In the genomic region with DNA sequence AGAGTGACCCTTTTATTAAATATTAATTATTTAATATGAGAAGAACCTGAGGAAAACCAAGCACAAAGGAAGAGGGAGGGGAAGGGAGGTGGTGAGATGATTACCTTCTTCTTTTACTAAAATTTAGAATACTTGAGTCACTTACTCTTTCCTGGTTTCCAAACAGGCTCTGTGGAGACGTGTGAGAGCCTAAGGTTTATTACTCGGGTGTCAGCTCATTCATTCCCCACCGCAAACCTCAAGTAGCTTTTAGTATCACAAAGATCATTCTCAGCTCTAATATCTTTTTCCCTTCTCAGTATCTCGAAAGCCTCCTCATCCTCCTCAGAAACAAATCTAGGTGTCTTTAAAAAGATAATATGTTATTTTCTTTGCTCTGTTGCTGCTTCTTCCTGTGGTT, we compare ENCODE assay signal across 19 cellular contexts.
DNase-seq lines count a peak whose midpoint lies in the region; ATAC-seq and TF ChIP-seq lines count a peak whose summit lies in the region.
"Had no signal": no experiment of that assay in that cellular context is flagged by ENCODE, and none has a peak within 500 bp of the region (broad histone marks: within the 10 kb centered on the region; RNA-seq: fewer than 3 reads in every experiment).

No MANE protein-coding gene starts in this region.

- H3K4me1 ChIP-seq in SK-N-SH (ENCODE audit: control insufficient read depth in 1 of 2, insufficient read depth in 2 of 2, low read depth in 1 of 2, low read length in 1 of 2): no peaks in the 10 kb centered on the region

- WGBS in SK-N-SH (ENCODE audit: low lambda C conversion rate): 63% methylated on average over 4 of the region's 4 CpGs

- H3K4me3 Mint-ChIP-seq in activated CD4-positive, alpha-beta T cell treated with anti-CD3 and anti-CD28 coated beads for 36 hours: peak overlapping the region; percentile 39
- no peak overlapping the region for H3K4me3 Mint-ChIP-seq in effector memory CD8-positive, alpha-beta T cell
- H3K4me3 Mint-ChIP-seq: WTC11 had no signal

- POLR2A ChIA-PET in activated CD4-positive, alpha-beta T cell treated with anti-CD3 and anti-CD28 coated beads for 36 hours (lab: Charles Lee): interaction anchor here (0.8 to 1.9 kb wide), 6 partner anchors 13 to 129 kb away, joined by 3 to 12 read pairs (median 3); no protein-coding TSS in a partner anchor
- POLR2A ChIA-PET in SK-N-SH (lab: Yijun Ruan, JAX): no interaction called here

- H3K79me2 ChIP-seq in SK-N-SH (ENCODE audit: insufficient read depth): no peaks in the 10 kb centered on the region

- no peak overlapping the region for H3K27ac ChIP-seq in SK-N-SH (ENCODE audit: low read depth in 2 of 2, low read length in 1 of 2)
- H3K27ac ChIP-seq: cardiac muscle cell, ovary had no signal

- TF ChIP-seq RAD21 in SK-N-SH (IDR thresholded peaks at IDR 0.05; ENCODE audit: low read length): no peak

- peak; percentile 63 for DNase-seq in activated CD4-positive, alpha-beta T cell treated with anti-CD3 and anti-CD28 coated beads for 36 hours
- no peak for DNase-seq in activated CD4-positive, alpha-beta T cell treated with anti-CD3 and anti-CD28 coated beads for 4 hours
- DNase-seq in Daoy (ENCODE audit: low read depth): peak; percentile 31
- DNase-seq in RPMI7951 (ENCODE audit: low read depth): peak; percentile 36
- DNase-seq in effector memory CD8-positive, alpha-beta T cell: no peak
- DNase-seq in SK-N-SH: no peak
- DNase-seq in NK-92 treated with Interleukin-12 subunit alpha and Interleukin-12 subunit beta, amount 100 ng/mL, for 24 hours (lab: John Stamatoyannopoulos, UW): no peak
- DNase-seq: amniotic stem cell, EL, naive B cell, NCI-H1092, NCI-H2081 treated with DMSO at 0.1 percent for 48 hours, NCI-H524 treated with DMSO at 0.1 percent for 48 hours, ovary, right cardiac atrium, SIG-M5 had no signal

- H3K36me3 ChIP-seq in SK-N-SH (replicated peaks in 1 of 2; ENCODE audit: control insufficient read depth in 1 of 2, insufficient read depth in 2 of 2, low read length in 1 of 2): no peaks in the 10 kb centered on the region
- H3K36me3 ChIP-seq: cardiac muscle cell, ovary had no signal

- peak; percentile 45 for ATAC-seq in activated CD4-positive, alpha-beta T cell treated with anti-CD3 and anti-CD28 coated beads for 36 hours
- ATAC-seq in effector memory CD8-positive, alpha-beta T cell (replicated peaks): peak; percentile 42
- no peak for ATAC-seq in HG02884 (IDR thresholded peaks at IDR 0.05; ENCODE audit: unreplicated experiment)
- ATAC-seq: right cardiac atrium, WTC11 had no signal

- H3K9me2 ChIP-seq in SK-N-SH: no peaks in the 10 kb centered on the region

- H3K4me2 ChIP-seq in SK-N-SH: no peak overlapping the region

- intact Hi-C loops in activated CD4-positive, alpha-beta T cell treated with anti-CD3 and anti-CD28 coated beads for 36 hours (cut with DNase I, micrococcal nuclease): loop anchor here (1.0 to 10.0 kb wide), 6 partner anchors 16 to 876 kb away; no protein-coding TSS in a partner anchor

- no peaks in the 10 kb centered on the region for H3F3A ChIP-seq in SK-N-SH (replicated peaks; ENCODE audit: insufficient read depth)

- no peak for TF ChIP-seq EP300 in SK-N-SH (IDR thresholded peaks at IDR 0.05; ENCODE audit: borderline replicate concordance in 1 of 2, low read depth in 1 of 2, low read length in 1 of 2)

- H3K36me3 Mint-ChIP-seq in activated CD4-positive, alpha-beta T cell treated with anti-CD3 and anti-CD28 coated beads for 36 hours (ENCODE audit: low read depth): peaks cover 2% of the 10 kb centered on the region
- H3K36me3 Mint-ChIP-seq in effector memory CD8-positive, alpha-beta T cell (ENCODE audit: insufficient read depth): no peaks in the 10 kb centered on the region

- TF ChIP-seq CTCF in SK-N-SH (IDR thresholded peaks at IDR 0.05): no peak

- H3K27me3 Mint-ChIP-seq in activated CD4-positive, alpha-beta T cell treated with anti-CD3 and anti-CD28 coated beads for 36 hours: no peaks in the 10 kb centered on the region
- peaks cover 5 to 18% of the 10 kb centered on the region in 2 donors for H3K27me3 Mint-ChIP-seq in effector memory CD8-positive, alpha-beta T cell
- H3K27me3 Mint-ChIP-seq: naive B cell had no signal

- peak overlapping the region; percentile 90 for H3K27ac Mint-ChIP-seq in activated CD4-positive, alpha-beta T cell treated with anti-CD3 and anti-CD28 coated beads for 36 hours
- no peak overlapping the region for H3K27ac Mint-ChIP-seq in effector memory CD8-positive, alpha-beta T cell
- H3K27ac Mint-ChIP-seq: WTC11 had no signal

- H4K20me1 ChIP-seq in SK-N-SH (ENCODE audit: insufficient read depth): no peaks in the 10 kb centered on the region

- CTCF ChIA-PET in activated CD4-positive, alpha-beta T cell treated with anti-CD3 and anti-CD28 coated beads for 36 hours (lab: Charles Lee): interaction anchor here (0.9 to 1.6 kb wide), 4 partner anchors 14 to 38 kb away, joined by 3 to 4 read pairs (median 3); no protein-coding TSS in a partner anchor
- CTCF ChIA-PET in SK-N-SH (lab: Yijun Ruan, JAX): interaction anchor here (1.1 kb wide), 1 partner anchor 19 kb away, joined by 3 read pairs; no protein-coding TSS in a partner anchor

- no peak overlapping the region for H2AFZ ChIP-seq in SK-N-SH (ENCODE audit: low read depth)

- no peaks in the 10 kb centered on the region for H3K9me3 Mint-ChIP-seq in activated CD4-positive, alpha-beta T cell treated with anti-CD3 and anti-CD28 coated beads for 36 hours (ENCODE audit: low read depth)
- no peaks in the 10 kb centered on the region for H3K9me3 Mint-ChIP-seq in effector memory CD8-positive, alpha-beta T cell

- H3K9me3 ChIP-seq in SK-N-SH: no peaks in the 10 kb centered on the region
- H3K9me3 ChIP-seq: ovary had no signal

- peaks cover 69% of the 10 kb centered on the region for H3K4me1 Mint-ChIP-seq in activated CD4-positive, alpha-beta T cell treated with anti-CD3 and anti-CD28 coated beads for 36 hours
- H3K4me1 Mint-ChIP-seq in effector memory CD8-positive, alpha-beta T cell (ENCODE audit: low read depth in 2 of 2): peaks cover 12 to 20% of the 10 kb centered on the region in 2 donors

- H3K9ac ChIP-seq in SK-N-SH: no peak overlapping the region

- no peaks in the 10 kb centered on the region for H3K27me3 ChIP-seq in SK-N-SH (ENCODE audit: insufficient read depth)
- H3K27me3 ChIP-seq: cardiac muscle cell, ovary had no signal

- no peak overlapping the region for H3K4me3 ChIP-seq in SK-N-SH (ENCODE audit: low read depth in 2 of 2, low read length in 1 of 2)
- H3K4me3 ChIP-seq: cardiac muscle cell, ovary had no signal

TF ChIP-seq in SK-N-SH, 30 proteins besides CTCF, POLR2A, EP300 and RAD21:
- TF ChIP-seq, protein P1, sequence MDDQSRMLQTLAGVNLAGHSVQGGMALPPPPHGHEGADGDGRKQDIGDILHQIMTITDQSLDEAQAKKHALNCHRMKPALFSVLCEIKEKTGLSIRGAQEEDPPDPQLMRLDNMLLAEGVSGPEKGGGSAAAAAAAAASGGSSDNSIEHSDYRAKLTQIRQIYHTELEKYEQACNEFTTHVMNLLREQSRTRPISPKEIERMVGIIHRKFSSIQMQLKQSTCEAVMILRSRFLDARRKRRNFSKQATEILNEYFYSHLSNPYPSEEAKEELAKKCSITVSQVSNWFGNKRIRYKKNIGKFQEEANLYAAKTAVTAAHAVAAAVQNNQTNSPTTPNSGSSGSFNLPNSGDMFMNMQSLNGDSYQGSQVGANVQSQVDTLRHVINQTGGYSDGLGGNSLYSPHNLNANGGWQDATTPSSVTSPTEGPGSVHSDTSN (IDR thresholded peaks at IDR 0.05): no peak
- TF ChIP-seq TEAD4 (IDR thresholded peaks at IDR 0.05; ENCODE audit: borderline replicate concordance, insufficient read depth) (no peak), ELF1 (IDR thresholded peaks at IDR 0.05) (no peak), GABPA (IDR thresholded peaks at IDR 0.05; ENCODE audit: low read depth) (no peak)
- TF ChIP-seq, protein P2, sequence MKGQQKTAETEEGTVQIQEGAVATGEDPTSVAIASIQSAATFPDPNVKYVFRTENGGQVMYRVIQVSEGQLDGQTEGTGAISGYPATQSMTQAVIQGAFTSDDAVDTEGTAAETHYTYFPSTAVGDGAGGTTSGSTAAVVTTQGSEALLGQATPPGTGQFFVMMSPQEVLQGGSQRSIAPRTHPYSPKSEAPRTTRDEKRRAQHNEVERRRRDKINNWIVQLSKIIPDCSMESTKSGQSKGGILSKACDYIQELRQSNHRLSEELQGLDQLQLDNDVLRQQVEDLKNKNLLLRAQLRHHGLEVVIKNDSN (IDR thresholded peaks at IDR 0.05; ENCODE audit: borderline replicate concordance, low read depth): no peak

Comparison
In these comparisons a context has a peak if more than half of its experiments do, and no peak if none do; other contexts are left out.
1. DNase-seq: peak in activated CD4-positive, alpha-beta T cell treated with anti-CD3 and anti-CD28 coated beads for 36 hours (single experiment), Daoy (single experiment) and RPMI7951 (single experiment); none in activated CD4-positive, alpha-beta T cell treated with anti-CD3 and anti-CD28 coated beads for 4 hours (0 of 2), effector memory CD8-positive, alpha-beta T cell (0 of 3), SK-N-SH (single experiment) and NK-92 treated with Interleukin-12 subunit alpha and Interleukin-12 subunit beta, amount 100 ng/mL, for 24 hours (single experiment).